Comparison of ENCODE assay signal across 10 cellular contexts in the genomic region with DNA sequence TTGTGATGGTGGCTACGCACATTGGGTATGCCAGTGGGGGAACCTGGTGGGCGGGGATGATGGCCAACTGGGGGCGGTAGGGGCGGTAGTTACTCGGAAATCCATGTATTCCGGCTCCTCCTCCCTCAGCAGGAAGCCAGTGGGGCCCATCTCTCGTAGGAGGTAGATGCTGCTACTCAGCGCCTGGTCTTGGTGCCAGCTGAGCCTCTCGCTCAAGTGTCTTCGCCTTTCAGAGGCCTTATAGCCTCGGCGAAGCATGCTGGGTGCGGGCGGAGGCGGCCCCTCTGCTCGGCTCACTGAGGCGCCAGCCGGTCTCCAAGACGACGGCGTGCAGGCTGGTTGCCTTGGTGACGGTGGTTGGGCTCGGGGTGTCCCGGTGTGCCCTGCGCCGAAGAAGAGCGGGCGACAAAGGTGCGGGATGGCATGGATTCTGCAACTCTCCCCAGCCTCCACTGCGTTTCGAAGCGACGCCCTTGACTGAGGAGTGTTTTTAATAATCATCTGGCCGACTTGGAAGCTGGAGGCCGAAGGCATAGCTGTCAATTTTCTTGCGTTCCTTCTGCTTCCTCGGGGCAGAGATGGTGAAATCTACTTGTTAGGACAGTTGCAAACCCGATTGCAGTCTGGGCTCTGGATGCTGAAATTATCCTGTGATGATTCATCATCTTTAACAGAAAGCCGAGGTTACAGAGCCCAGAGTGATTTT. TPM values are rescaled to one million over a fixed set of nuclear protein-coding genes. Genes with fewer than 3 reads are reported as not detected.
DNase-seq lines count a peak whose midpoint lies in the region; ATAC-seq and TF ChIP-seq lines count a peak whose summit lies in the region.
"Had no signal": no experiment of that assay in that cellular context is flagged by ENCODE, and none has a peak within 500 bp of the region (broad histone marks: within the 10 kb centered on the region; RNA-seq: fewer than 3 reads in every experiment).

A gene with protein sequence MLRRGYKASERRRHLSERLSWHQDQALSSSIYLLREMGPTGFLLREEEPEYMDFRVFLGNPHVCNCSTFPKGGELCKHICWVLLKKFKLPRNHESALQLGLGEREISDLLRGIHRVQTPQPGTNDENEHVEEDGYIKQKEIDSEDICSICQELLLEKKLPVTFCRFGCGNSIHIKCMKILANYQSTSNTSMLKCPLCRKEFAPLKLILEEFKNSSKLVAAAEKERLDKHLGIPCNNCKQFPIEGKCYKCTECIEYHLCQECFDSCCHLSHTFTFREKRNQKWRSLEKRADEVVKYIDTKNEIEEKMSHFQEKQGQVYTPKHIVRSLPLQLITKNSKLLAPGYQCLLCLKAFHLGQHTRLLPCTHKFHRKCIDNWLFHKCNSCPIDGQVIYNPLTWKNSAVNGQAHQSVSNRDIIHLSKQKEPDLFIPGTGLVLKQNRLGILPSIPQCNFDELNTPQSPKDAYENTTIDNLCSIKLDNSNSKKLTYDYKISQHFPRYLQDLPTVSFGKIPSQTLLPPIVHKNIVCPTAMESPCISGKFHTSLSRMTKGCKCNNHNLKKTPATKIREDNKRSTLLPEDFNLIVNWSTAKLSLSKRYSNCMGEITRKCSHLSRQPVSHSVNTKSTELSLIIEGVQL (minus strand): TSS at position 298 of the 706 bp plus-strand sequence. CDS start 40 bp downstream, at position 258.

- H3K36me3 ChIP-seq in left ventricle myocardium inferior (no peaks in the 10 kb centered on the region), osteoblast (ENCODE audit: insufficient read depth, low read length) (no peaks in the 10 kb centered on the region)
- H3K36me3 ChIP-seq: BLaER1 treated with 17β-estradiol and CSF1 and Interleukin-3, amounts not matched to agents 10 nM and 100 nM had no signal

- no peaks in the 10 kb centered on the region for H3K79me2 ChIP-seq in osteoblast (ENCODE audit: insufficient read depth, low read length)

- no peaks in the 10 kb centered on the region for H4K20me1 ChIP-seq in osteoblast (ENCODE audit: insufficient read depth, low read length)
- H4K20me1 ChIP-seq: BLaER1 treated with 17β-estradiol and CSF1 and Interleukin-3, amounts not matched to agents 10 nM and 100 nM had no signal

- peaks cover 19% of the 10 kb centered on the region for H3K27me3 Mint-ChIP-seq in activated CD4-positive, alpha-beta T cell treated with anti-CD3 and anti-CD28 coated beads, Interleukin-2, amount 10 ng/mL, durations not matched to agents 24 days and 14 days

- H3K9me3 ChIP-seq in left ventricle myocardium inferior (replicated peaks) (peaks cover 17% of the 10 kb centered on the region), osteoblast (ENCODE audit: low read depth, low read length) (no peaks in the 10 kb centered on the region)

- H3K4me3 ChIP-seq in left ventricle myocardium inferior (peak within 1 kb of the TSS; percentile 61), osteoblast (ENCODE audit: insufficient read depth, low read length) (peak within 1 kb of the TSS; percentile 77)
- H3K4me3 ChIP-seq: BLaER1 treated with 17β-estradiol and CSF1 and Interleukin-3, amounts not matched to agents 10 nM and 100 nM had no signal

- H3K27ac Mint-ChIP-seq in activated CD4-positive, alpha-beta T cell treated with anti-CD3 and anti-CD28 coated beads, Interleukin-2, amount 10 ng/mL, durations not matched to agents 24 days and 14 days: no peak within 1 kb of the TSS

- H3K4me2 ChIP-seq in osteoblast (ENCODE audit: insufficient read depth, low read length): peak within 1 kb of the TSS; percentile 94
- H3K4me2 ChIP-seq: BLaER1 treated with 17β-estradiol and CSF1 and Interleukin-3, amounts not matched to agents 10 nM and 100 nM had no signal

- peaks cover 10% of the 10 kb centered on the region for H3K4me1 ChIP-seq in left ventricle myocardium inferior
- H3K4me1 ChIP-seq in osteoblast (ENCODE audit: insufficient read depth, low read length): peaks cover 11% of the 10 kb centered on the region

- no peaks in the 10 kb centered on the region for H3K36me3 Mint-ChIP-seq in activated CD4-positive, alpha-beta T cell treated with anti-CD3 and anti-CD28 coated beads, Interleukin-2, amount 10 ng/mL, durations not matched to agents 24 days and 14 days (ENCODE audit: low read depth)

- DNase-seq in activated CD4-positive, alpha-beta T cell treated with anti-CD3 and anti-CD28 coated beads, Interleukin-2, amount 10 ng/mL, durations not matched to agents 24 days and 14 days: peak; percentile 71
- DNase-seq in activated CD4-positive, alpha-beta T cell treated with anti-CD3 and anti-CD28 coated beads, Interleukin-2, amount 50 U/mL, for 4 hours: no peak
- DNase-seq in NCI-H524 (lab: John Stamatoyannopoulos, UW): peak; percentile 91 to 96
- peak; percentile 66 for DNase-seq in amniotic stem cell (lab: John Stamatoyannopoulos, UW)
- peak; percentile 36 for DNase-seq in left ventricle myocardium inferior
- DNase-seq in osteoblast (ENCODE audit: insufficient read length, low spot score, missing footprints): peak; percentile 62
- no peak for DNase-seq in LoVo (ENCODE audit: low spot score)

- intact Hi-C loops in activated CD4-positive, alpha-beta T cell treated with anti-CD3 and anti-CD28 coated beads, Interleukin-2, amount 10 ng/mL, durations not matched to agents 24 days and 14 days (cut with micrococcal nuclease): no loop called here
- intact Hi-C loops in left ventricle myocardium inferior (cut with micrococcal nuclease): no loop called here

- H3K4me1 Mint-ChIP-seq in activated CD4-positive, alpha-beta T cell treated with anti-CD3 and anti-CD28 coated beads, Interleukin-2, amount 10 ng/mL, durations not matched to agents 24 days and 14 days: peaks cover 4% of the 10 kb centered on the region

- H3K9me3 Mint-ChIP-seq in activated CD4-positive, alpha-beta T cell treated with anti-CD3 and anti-CD28 coated beads, Interleukin-2, amount 10 ng/mL, durations not matched to agents 24 days and 14 days: no peaks in the 10 kb centered on the region

- H3K27ac ChIP-seq in left ventricle myocardium inferior (replicated peaks) (no peak within 1 kb of the TSS), osteoblast (ENCODE audit: low read depth, low read length) (peak within 1 kb of the TSS; percentile 85)
- H3K27ac ChIP-seq: BLaER1 treated with 17β-estradiol and CSF1 and Interleukin-3, amounts not matched to agents 10 nM and 100 nM had no signal

- peak within 1 kb of the TSS; percentile 55 for H3K4me3 Mint-ChIP-seq in activated CD4-positive, alpha-beta T cell treated with anti-CD3 and anti-CD28 coated beads, Interleukin-2, amount 10 ng/mL, durations not matched to agents 24 days and 14 days

- H3K27me3 ChIP-seq in left ventricle myocardium inferior (ENCODE audit: low read depth): peaks cover 12% of the 10 kb centered on the region
- no peaks in the 10 kb centered on the region for H3K27me3 ChIP-seq in osteoblast (ENCODE audit: insufficient read depth, low read length)
- H3K27me3 ChIP-seq: BLaER1 treated with 17β-estradiol and CSF1 and Interleukin-3, amounts not matched to agents 10 nM and 100 nM had no signal

- peak; percentile 80 for ATAC-seq in HG03135 (IDR thresholded peaks at IDR 0.05; ENCODE audit: unreplicated experiment)

- H2AFZ ChIP-seq in osteoblast (ENCODE audit: low read length): peak within 1 kb of the TSS; percentile 96

- TF ChIP-seq CTCF in left ventricle myocardium inferior (IDR thresholded peaks at IDR 0.05; ENCODE audit: borderline replicate concordance) (no peak), osteoblast (IDR thresholded peaks at IDR 0.05; ENCODE audit: extremely low read depth, low read depth, low read length) (no peak)

RNA-seq across cellular contexts. Expression of the gene that starts here (rescaled TPM):
- not detected in 2 replicates for total RNA-seq in activated CD4-positive, alpha-beta T cell treated with anti-CD3 and anti-CD28 coated beads, Interleukin-2, amount 10 ng/mL, durations not matched to agents 24 days and 14 days
- total RNA-seq in left ventricle myocardium inferior (not detected), osteoblast (0.29 TPM in 1 of 2 replicates, not detected in the other)
- total RNA-seq: dermis microvascular lymphatic vessel endothelial cell had no signal

Comparison
In these comparisons a context has a peak if more than half of its experiments do, and no peak if none do; other contexts are left out.
1. Peak in DNase-seq in activated CD4-positive, alpha-beta T cell treated with anti-CD3 and anti-CD28 coated beads, Interleukin-2, amount 10 ng/mL, durations not matched to agents 24 days and 14 days; RNA of the gene not detected or under 1 TPM.
2. Peak in DNase-seq and H3K4me3 ChIP-seq in left ventricle myocardium inferior; RNA of the gene not detected or under 1 TPM.
3. Peak in DNase-seq, H3K4me3 ChIP-seq, H3K27ac ChIP-seq and H3K4me2 ChIP-seq in osteoblast; RNA of the gene not detected or under 1 TPM.
4. DNase-seq: peak in NCI-H524 (2 of 2) and amniotic stem cell (single experiment); none in activated CD4-positive, alpha-beta T cell treated with anti-CD3 and anti-CD28 coated beads, Interleukin-2, amount 50 U/mL, for 4 hours (0 of 2) and LoVo (single experiment).